In genomic region chr2:227818569-227819397, GRCh38 we compare ENCODE assay signal across 9 cellular contexts. TPM values are rescaled to one million over a fixed set of nuclear protein-coding genes. Genes with fewer than 3 reads are reported as not detected.
DNase-seq lines count a peak whose midpoint lies in the region; ATAC-seq and TF ChIP-seq lines count a peak whose summit lies in the region.
"Had no signal": no experiment of that assay in that cellular context is flagged by ENCODE, and none has a peak within 500 bp of the region (broad histone marks: within the 10 kb centered on the region; RNA-seq: fewer than 3 reads in every experiment).

No MANE protein-coding gene starts in this region.

- peak; percentile 76 for ATAC-seq in RWPE2 (ENCODE audit: low read depth)
- peak in 3 of 4 donors; percentile 13 to 71 (median 67) for ATAC-seq in psoas muscle
- ATAC-seq in GM19351 (IDR thresholded peaks at IDR 0.05; ENCODE audit: unreplicated experiment) = no peak

- H3K4me3 ChIP-seq in HEK293 (ENCODE audit: low read depth, low read length) = no peak overlapping the region
- no peak overlapping the region for H3K4me3 ChIP-seq in RWPE2 (ENCODE audit: severe bottlenecking)
- peak overlapping the region in 1 of 4 experiments; percentile 10 for H3K4me3 ChIP-seq in fibroblast of lung (replicated peaks in 1 of 4; ENCODE audit: control extremely low read depth in 1 of 4, insufficient read depth in 1 of 4, low read depth in 3 of 4, low read length in 4 of 4)
- no peak overlapping the region for H3K4me3 ChIP-seq in psoas muscle
- no peak overlapping the region for H3K4me3 ChIP-seq in BE2C (ENCODE audit: low read depth, low read length)

- H3K27me3 ChIP-seq in RWPE2 (ENCODE audit: insufficient read depth, poor library complexity, severe bottlenecking) (no peaks in the 10 kb centered on the region), fibroblast of lung (ENCODE audit: control insufficient read depth, insufficient read depth, low read length) (no peaks in the 10 kb centered on the region), psoas muscle (ENCODE audit: insufficient read depth in 3 of 3, low read length in 2 of 3) (no peaks in the 10 kb centered on the region), BE2C (no peaks in the 10 kb centered on the region)

- H2AFZ ChIP-seq in fibroblast of lung (ENCODE audit: low read length) = no peak overlapping the region

- peak overlapping the region; percentile 53 for H3K4me2 ChIP-seq in fibroblast of lung (ENCODE audit: extremely low read depth, insufficient read depth, low read length)

- H3K9ac ChIP-seq in fibroblast of lung (ENCODE audit: insufficient read depth, low read length) = no peak overlapping the region

- intact Hi-C loops in psoas muscle (cut with DNase I) = no loop called here

- H3K9me3 ChIP-seq in HEK293 (ENCODE audit: control insufficient read depth, insufficient read depth, low read depth, low read length) = no peaks in the 10 kb centered on the region
- no peaks in the 10 kb centered on the region for H3K9me3 ChIP-seq in RWPE2 (ENCODE audit: severe bottlenecking)
- H3K9me3 ChIP-seq in fibroblast of lung (ENCODE audit: control insufficient read depth, insufficient read depth, low read depth, low read length) = no peaks in the 10 kb centered on the region
- no peaks in the 10 kb centered on the region for H3K9me3 ChIP-seq in psoas muscle
- no peaks in the 10 kb centered on the region; the same call in 1 of the 2 replicates for H3K9me3 ChIP-seq in BE2C

- POLR2A ChIA-PET in HEK293 (lab: Yijun Ruan, JAX) = interaction anchor here (0.6 to 1.0 kb wide), 4 partner anchors 11 to 1814 kb away, joined by 3 to 5 read pairs (median 4); no protein-coding TSS in a partner anchor

- no peak for TF ChIP-seq CTCF in HEK293 (tag by site-specific recombination; IDR thresholded peaks at IDR 0.05)
- no peak for TF ChIP-seq CTCF in RWPE2 (IDR thresholded peaks at IDR 0.05; ENCODE audit: poor library complexity, severe bottlenecking)
- TF ChIP-seq CTCF in fibroblast of lung (conservative IDR thresholded peaks at IDR 0.05 in 1 of 2, IDR thresholded peaks at IDR 0.05 in 1 of 2; ENCODE audit: low read depth in 1 of 2, low read length in 2 of 2) = no peak
- TF ChIP-seq CTCF in psoas muscle (IDR thresholded peaks at IDR 0.05) = no peak
- no peak for TF ChIP-seq CTCF in BE2C (IDR thresholded peaks at IDR 0.05; ENCODE audit: low read depth, low read length)

- H3K27ac ChIP-seq in HEK293 (ENCODE audit: extremely low read depth, low read depth, low read length) = no peak overlapping the region
- peak overlapping the region; percentile 100 for H3K27ac ChIP-seq in RWPE2 (ENCODE audit: poor library complexity, severe bottlenecking)
- peak overlapping the region; percentile 89 for H3K27ac ChIP-seq in fibroblast of lung (ENCODE audit: insufficient read depth, low read length)
- no peak overlapping the region for H3K27ac ChIP-seq in psoas muscle

- H3K4me1 ChIP-seq in HEK293 (ENCODE audit: control insufficient read depth, insufficient read depth, low read length) (no peaks in the 10 kb centered on the region; the same call in 1 of the 2 replicates), RWPE2 (ENCODE audit: insufficient read depth, poor library complexity, severe bottlenecking) (peaks cover 18% of the 10 kb centered on the region), fibroblast of lung (ENCODE audit: control insufficient read depth, extremely low read depth, insufficient read depth, low read length) (peaks cover 13% of the 10 kb centered on the region), psoas muscle (no peaks in the 10 kb centered on the region), BE2C (no peaks in the 10 kb centered on the region)

- peak; percentile 85 for DNase-seq in RWPE2 (ENCODE audit: low spot score)
- no peak for DNase-seq in fibroblast of lung (ENCODE audit: low read depth in 2 of 2)
- DNase-seq in psoas muscle = peak; percentile 59 to 61
- no peak for DNase-seq in BE2C
- no peak for DNase-seq in NCI-H2171 treated with DMSO at 0.1 percent for 48 hours (lab: John Stamatoyannopoulos, UW)
- no peak for DNase-seq in OCI-M2 (lab: John Stamatoyannopoulos, UW; ENCODE audit: unreplicated experiment)

- H3K79me2 ChIP-seq in fibroblast of lung (ENCODE audit: control insufficient read depth, insufficient read depth, low read length) = no peaks in the 10 kb centered on the region

- CTCF ChIA-PET in HEK293 (lab: Yijun Ruan, JAX) = interaction anchor here (0.6 to 3.1 kb wide), 2 partner anchors 44 to 588 kb away, joined by 3 to 15 read pairs; no protein-coding TSS in a partner anchor

- WGBS in psoas muscle, 3 donors = 76 to 80% (median 78%) methylated on average over 10 of the region's 10 CpGs

- H3K36me3 ChIP-seq in HEK293 (ENCODE audit: control insufficient read depth in 2 of 2, insufficient read depth in 1 of 2, low read length in 2 of 2) (no peaks in the 10 kb centered on the region), RWPE2 (ENCODE audit: low read depth) (peaks cover 36% of the 10 kb centered on the region), fibroblast of lung (ENCODE audit: control insufficient read depth, insufficient read depth, low read length) (no peaks in the 10 kb centered on the region), psoas muscle (ENCODE audit: insufficient read depth in 1 of 2, low read depth in 1 of 2) (no peaks in the 10 kb centered on the region), BE2C (no peaks in the 10 kb centered on the region)

- no peaks in the 10 kb centered on the region for H4K20me1 ChIP-seq in fibroblast of lung (ENCODE audit: control insufficient read depth, extremely low read depth, insufficient read depth, low read length)

TF ChIP-seq in HEK293, 187 proteins besides CTCF, POLR2A, EP300 and RAD21:
- TF ChIP-seq ZNF629 (tag by site-specific recombination; IDR thresholded peaks at IDR 0.05) (peak; percentile 41), ZBTB20 (tag by site-specific recombination; IDR thresholded peaks at IDR 0.05) (no peak)

RNA-seq across cellular contexts. Expression of gene CCL20, which starts 5.1 kb away (rescaled TPM):
- not detected in 2 replicates for total RNA-seq in fibroblast of lung
- 0.23 TPM in 1 of 2 replicates, not detected in the other for polyA plus RNA-seq in fibroblast of lung
- 0.23 TPM in 1 of 2 replicates, not detected in the other for polyA plus RNA-seq in fibroblast of lung (2012)
- not detected in 2 replicates for polyA minus RNA-seq in fibroblast of lung (ENCODE audit: low replicate concordance)
- total RNA-seq in psoas muscle = under 1 TPM in 2 of 4 donors, not detected in 2; 0.59 to 0.92 TPM
- polyA plus RNA-seq in psoas muscle = under 1 TPM in 2 of 3 donors, not detected in 1; 0.18 to 0.36 TPM
- not detected for polyA plus RNA-seq in BE2C (2012; ENCODE audit: insufficient read depth, insufficient read length, low read depth)
- polyA plus RNA-seq: IgD-negative memory B cell had no signal

RNA-seq across cellular contexts. Expression of gene DAW1, which starts 52.6 kb away (rescaled TPM):
- not detected in 2 replicates for total RNA-seq in fibroblast of lung
- 0.11 and 0.12 TPM in 2 replicates for polyA plus RNA-seq in fibroblast of lung
- polyA plus RNA-seq in fibroblast of lung (2012) = not detected in 2 replicates
- polyA minus RNA-seq in fibroblast of lung (ENCODE audit: low replicate concordance) = not detected in 2 replicates
- not detected for total RNA-seq in psoas muscle
- polyA plus RNA-seq in psoas muscle = under 1 TPM in 2 of 3 donors, not detected in 1; 0.03 to 0.21 TPM
- polyA plus RNA-seq in BE2C (2012; ENCODE audit: insufficient read depth, insufficient read length, low read depth) = not detected
- polyA plus RNA-seq: IgD-negative memory B cell had no signal

Comparison
In these comparisons a context has a peak if more than half of its experiments do, and no peak if none do; other contexts are left out.
1. H3K27ac ChIP-seq: peak in RWPE2 (single experiment) and fibroblast of lung (single experiment); none in HEK293 (single experiment) and psoas muscle (single experiment).
2. DNase-seq: peak in RWPE2 (single experiment) and psoas muscle (2 of 2); none in fibroblast of lung (0 of 2), BE2C (single experiment), NCI-H2171 treated with DMSO at 0.1 percent for 48 hours (single experiment) and OCI-M2 (single experiment).